9 cellular contexts compared by ENCODE assay signal in the genomic region with DNA sequence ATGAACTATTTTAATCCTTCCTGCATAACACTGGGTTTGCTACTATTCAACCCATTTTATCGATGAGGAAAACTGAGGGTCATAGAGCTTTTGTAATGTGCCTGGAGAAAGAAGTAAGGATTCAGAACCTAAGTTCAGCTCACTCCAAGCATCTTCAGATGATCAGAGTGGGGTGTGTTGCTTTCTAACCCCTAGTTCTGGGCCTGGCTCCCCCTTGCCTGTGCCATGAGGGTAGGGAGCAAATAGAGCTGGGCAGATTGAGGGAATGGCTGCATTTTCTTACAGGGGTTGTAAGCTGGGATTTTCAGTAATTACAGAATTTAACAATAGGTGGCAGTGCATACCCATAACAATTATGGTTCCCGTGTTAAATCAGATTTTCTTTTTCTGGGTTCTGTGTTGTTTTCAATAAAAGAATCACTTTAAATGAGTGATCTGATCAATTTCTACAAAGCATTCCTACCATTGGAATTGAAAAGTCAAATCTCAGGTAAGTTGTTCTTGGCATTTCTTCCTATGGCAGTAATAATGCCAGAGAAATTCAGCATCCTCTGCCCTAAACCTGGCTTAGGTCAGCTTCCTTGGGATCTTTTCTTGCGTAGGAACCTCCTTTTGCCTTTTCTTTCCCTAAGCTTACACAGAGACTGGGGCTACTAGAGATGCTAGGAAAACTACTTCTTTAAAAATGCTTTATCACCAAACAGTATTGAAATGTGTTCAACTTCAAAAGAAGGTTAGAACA. TPM values are rescaled to one million over a fixed set of nuclear protein-coding genes. Genes with fewer than 3 reads are reported as not detected.
DNase-seq lines count a peak whose midpoint lies in the region; TF ChIP-seq lines count a peak whose summit lies in the region.
"Had no signal": no experiment of that assay in that cellular context is flagged by ENCODE, and none has a peak within 500 bp of the region (broad histone marks: within the 10 kb centered on the region; RNA-seq: fewer than 3 reads in every experiment).

No MANE protein-coding gene starts in this region.

- peak; percentile 15 for DNase-seq in DMS153 treated with DMSO at 0.1 percent for 48 hours (lab: John Stamatoyannopoulos, UW; ENCODE audit: unreplicated experiment)
- DNase-seq in DMS153 (lab: John Stamatoyannopoulos, UW): no peak
- no peak for DNase-seq in H9
- DNase-seq in NCI-H69 (lab: John Stamatoyannopoulos, UW): peak; percentile 35
- peak; percentile 72 for DNase-seq in cerebellar cortex (ENCODE audit: low spot score)
- DNase-seq in mesenchymal stem cell: peak; percentile 60
- no peak for DNase-seq in activated CD4-positive, alpha-beta memory T cell treated with anti-CD3 and anti-CD28 coated beads, Interleukin-2, amount 10 ng/mL, durations not matched to agents 7 days and 5 days
- no peak for DNase-seq in middle frontal gyrus (ENCODE audit: extremely low spot score, low spot score)

- H3K23ac ChIP-seq in H9 (ENCODE audit: insufficient read length, low read depth, low read length) (no peak overlapping the region), mesenchymal stem cell (ENCODE audit: low read length in 2 of 2) (no peak overlapping the region)

- H3K4me1 ChIP-seq in H9 (ENCODE audit: insufficient read depth, low read length) (no peaks in the 10 kb centered on the region), mesenchymal stem cell (ENCODE audit: control insufficient read depth, insufficient read depth, low read depth, low read length) (peaks cover 12% of the 10 kb centered on the region)

- H3K27ac ChIP-seq in H9 (ENCODE audit: insufficient read length, low read depth, low read length) (no peak overlapping the region), mesenchymal stem cell (ENCODE audit: low read length, poor library complexity, severe bottlenecking) (no peak overlapping the region)
- H3K27ac ChIP-seq: BLaER1 had no signal

- no peak overlapping the region for H2AFZ ChIP-seq in H9 (ENCODE audit: low read length)
- no peak overlapping the region for H2AFZ ChIP-seq in mesenchymal stem cell (ENCODE audit: low read depth, low read length)

- H4K8ac ChIP-seq in H9 (replicated peaks; ENCODE audit: insufficient read length, low read depth, low read length): no peak overlapping the region
- no peak overlapping the region for H4K8ac ChIP-seq in mesenchymal stem cell (ENCODE audit: low read length)

- H3K27me3 ChIP-seq in H9 (ENCODE audit: insufficient read depth, low read length): no peaks in the 10 kb centered on the region
- no peaks in the 10 kb centered on the region for H3K27me3 ChIP-seq in mesenchymal stem cell (ENCODE audit: control insufficient read depth in 1 of 2, insufficient read depth in 1 of 2, low read length in 2 of 2)
- H3K27me3 ChIP-seq: BLaER1 had no signal

- H3K14ac ChIP-seq in H9 (ENCODE audit: insufficient read depth, low read length) (no peak overlapping the region), mesenchymal stem cell (ENCODE audit: low read length in 2 of 2) (no peak overlapping the region)

- no peak overlapping the region for H3K9ac ChIP-seq in H9 (ENCODE audit: extremely low read depth, insufficient read length, low read length)
- H3K9ac ChIP-seq in mesenchymal stem cell (ENCODE audit: low read length): no peak overlapping the region
- H3K9ac ChIP-seq: BLaER1 had no signal

- no peak overlapping the region for H2BK15ac ChIP-seq in H9 (ENCODE audit: low read depth, low read length)
- no peak overlapping the region for H2BK15ac ChIP-seq in mesenchymal stem cell (ENCODE audit: low read depth, poor library complexity, severe bottlenecking)

- no peak overlapping the region for H2AK5ac ChIP-seq in H9 (ENCODE audit: insufficient read length, low read length)
- no peak overlapping the region for H2AK5ac ChIP-seq in mesenchymal stem cell (ENCODE audit: low read length, severe bottlenecking)

- H2BK120ac ChIP-seq in H9 (ENCODE audit: low read depth, low read length, poor library complexity, severe bottlenecking): no peak overlapping the region
- no peak overlapping the region for H2BK120ac ChIP-seq in mesenchymal stem cell (ENCODE audit: low read depth, low read length)

- H3K27me3 Mint-ChIP-seq in H9 (ENCODE audit: low read depth): no peaks in the 10 kb centered on the region
- H3K27me3 Mint-ChIP-seq in activated CD4-positive, alpha-beta memory T cell treated with anti-CD3 and anti-CD28 coated beads, Interleukin-2, amount 10 ng/mL, durations not matched to agents 7 days and 5 days: peaks cover 27% of the 10 kb centered on the region

- peak; percentile 72 for TF ChIP-seq CTCF in H9 (conservative IDR thresholded peaks at IDR 0.05)

- H3K27ac Mint-ChIP-seq in H9: no peak overlapping the region
- H3K27ac Mint-ChIP-seq in activated CD4-positive, alpha-beta memory T cell treated with anti-CD3 and anti-CD28 coated beads, Interleukin-2, amount 10 ng/mL, durations not matched to agents 7 days and 5 days: no peak overlapping the region

- H3K4ac ChIP-seq in H9 (ENCODE audit: low read depth, low read length) (no peak overlapping the region), mesenchymal stem cell (ENCODE audit: low read depth in 1 of 2, low read length in 2 of 2) (peak overlapping the region in 1 of 2 experiments; percentile 46)

- no peak overlapping the region for H2BK20ac ChIP-seq in H9 (ENCODE audit: low read depth, low read length, poor library complexity, severe bottlenecking)

- H3K9me3 Mint-ChIP-seq in H9: no peaks in the 10 kb centered on the region
- H3K9me3 Mint-ChIP-seq in activated CD4-positive, alpha-beta memory T cell treated with anti-CD3 and anti-CD28 coated beads, Interleukin-2, amount 10 ng/mL, durations not matched to agents 7 days and 5 days: no peaks in the 10 kb centered on the region

- POLR2A ChIA-PET in activated CD4-positive, alpha-beta memory T cell treated with anti-CD3 and anti-CD28 coated beads, Interleukin-2, amount 10 ng/mL, durations not matched to agents 7 days and 5 days (lab: Charles Lee): no interaction called here

- H3K79me1 ChIP-seq in H9 (ENCODE audit: insufficient read depth, low read depth, low read length, poor library complexity, severe bottlenecking) (no peaks in the 10 kb centered on the region), mesenchymal stem cell (replicated peaks; ENCODE audit: low read length, poor library complexity, severe bottlenecking) (peaks cover 27% of the 10 kb centered on the region)

- H3K36me3 ChIP-seq in mesenchymal stem cell (ENCODE audit: control insufficient read depth in 1 of 2, insufficient read depth in 2 of 2, low read depth in 1 of 2, low read length in 2 of 2): peaks cover 5 to 21% of the 10 kb centered on the region in 2 experiments
- H3K36me3 ChIP-seq: BLaER1 had no signal

- H3K4me3 ChIP-seq in mesenchymal stem cell (ENCODE audit: insufficient read depth in 1 of 2, low read depth in 1 of 2, low read length in 2 of 2): no peak overlapping the region
- H3K4me3 ChIP-seq: BLaER1 had no signal

- no CpG with 5 or more reads among the region's 3 CpGs for WGBS in H9 (ENCODE audit: extremely low coverage, insufficient read length, low lambda C conversion rate)
- WGBS in mesenchymal stem cell: 100% methylated on average over 2 of the region's 3 CpGs

- H3K4me2 ChIP-seq in H9 (ENCODE audit: insufficient read depth, insufficient read length, low read length) (no peak overlapping the region), mesenchymal stem cell (ENCODE audit: low read length, poor library complexity, severe bottlenecking) (no peak overlapping the region)
- H3K4me2 ChIP-seq: BLaER1 had no signal

- H3K4me1 Mint-ChIP-seq in H9: peaks cover 14 to 15% of the 10 kb centered on the region in 2 experiments; a peak in 3 of 4 replicates
- no peaks in the 10 kb centered on the region for H3K4me1 Mint-ChIP-seq in activated CD4-positive, alpha-beta memory T cell treated with anti-CD3 and anti-CD28 coated beads, Interleukin-2, amount 10 ng/mL, durations not matched to agents 7 days and 5 days

- H3K23me2 ChIP-seq in H9 (ENCODE audit: insufficient read length, low read depth, low read length, poor library complexity, severe bottlenecking): no peaks in the 10 kb centered on the region

- no peak overlapping the region for H4K5ac ChIP-seq in H9 (ENCODE audit: insufficient read length, low read depth, low read length)

- H3K79me2 ChIP-seq in H9 (ENCODE audit: insufficient read depth, low read length): no peaks in the 10 kb centered on the region

- H2BK12ac ChIP-seq in H9 (ENCODE audit: insufficient read length, low read depth, low read length) (no peak overlapping the region), mesenchymal stem cell (ENCODE audit: low read length in 2 of 2) (peak overlapping the region in 1 of 2 experiments; percentile 88)

- peaks cover 0 to 12% (median 0%) of the 10 kb centered on the region in 3 experiments; a peak in 4 of 7 replicates for H3K36me3 Mint-ChIP-seq in H9 (ENCODE audit: insufficient read depth in 1 of 3, low read depth in 3 of 3)
- no peaks in the 10 kb centered on the region for H3K36me3 Mint-ChIP-seq in activated CD4-positive, alpha-beta memory T cell treated with anti-CD3 and anti-CD28 coated beads, Interleukin-2, amount 10 ng/mL, durations not matched to agents 7 days and 5 days (ENCODE audit: low read depth)

- H3K4me3 Mint-ChIP-seq in H9: no peak overlapping the region
- H3K4me3 Mint-ChIP-seq in activated CD4-positive, alpha-beta memory T cell treated with anti-CD3 and anti-CD28 coated beads, Interleukin-2, amount 10 ng/mL, durations not matched to agents 7 days and 5 days: no peak overlapping the region

- no peaks in the 10 kb centered on the region for H4K20me1 ChIP-seq in H9 (ENCODE audit: control insufficient read depth, insufficient read depth, insufficient read length)
- H4K20me1 ChIP-seq: BLaER1 had no signal

- H3K18ac ChIP-seq in H9 (ENCODE audit: insufficient read length, low read depth, low read length) (no peak overlapping the region), mesenchymal stem cell (ENCODE audit: low read depth in 1 of 2, low read length in 2 of 2) (peak overlapping the region in 1 of 2 experiments; percentile 95)

- no peak overlapping the region for H3K56ac ChIP-seq in H9 (ENCODE audit: insufficient read length, low read depth, low read length)

- no peaks in the 10 kb centered on the region for H3K9me3 ChIP-seq in H9 (ENCODE audit: control insufficient read depth, low read depth, low read length)
- H3K9me3 ChIP-seq in mesenchymal stem cell (ENCODE audit: control insufficient read depth, low read length): no peaks in the 10 kb centered on the region
- H3K9me3 ChIP-seq: BLaER1 had no signal

- CTCF ChIA-PET in activated CD4-positive, alpha-beta memory T cell treated with anti-CD3 and anti-CD28 coated beads, Interleukin-2, amount 10 ng/mL, durations not matched to agents 7 days and 5 days (lab: Charles Lee): interaction anchor here (0.7 to 6.1 kb wide), 19 partner anchors 10 to 602 kb away, joined by 3 to 84 read pairs (median 5); partner anchors contain the start of gene IL12A

- H4K91ac ChIP-seq in H9 (ENCODE audit: insufficient read length, low read depth, low read length) (no peak overlapping the region), mesenchymal stem cell (ENCODE audit: low read length) (peak overlapping the region; percentile 82)

- H2BK5ac ChIP-seq in H9 (ENCODE audit: insufficient read length, low read length): no peak overlapping the region
- no peak overlapping the region for H2BK5ac ChIP-seq in mesenchymal stem cell (ENCODE audit: low read depth, low read length, poor library complexity, severe bottlenecking)

- H3T11ph ChIP-seq in H9 (ENCODE audit: low read length): no peak overlapping the region

RNA-seq across cellular contexts. Expression of gene SCHIP1, which starts 45.2 kb away (rescaled TPM):
- 2.0 and 2.3 TPM in 2 replicates for total RNA-seq in H9 (2021)
- polyA plus RNA-seq in mesenchymal stem cell (2013, experiment 1 of 2): 7.2 TPM
- polyA plus RNA-seq in mesenchymal stem cell (2013, experiment 2 of 2): 7.2 TPM
- under 1 TPM in 1 of 2 experiments, not detected in 1; 0.43 TPM for total RNA-seq in activated CD4-positive, alpha-beta memory T cell treated with anti-CD3 and anti-CD28 coated beads, Interleukin-2, amount 10 ng/mL, durations not matched to agents 7 days and 5 days

Comparison
In these comparisons a context has a peak if more than half of its experiments do, and no peak if none do; other contexts are left out.
1. DNase-seq: peak in DMS153 treated with DMSO at 0.1 percent for 48 hours (single experiment), NCI-H69 (single experiment), cerebellar cortex (single experiment) and mesenchymal stem cell (single experiment); none in DMS153 (single experiment), H9 (single experiment), activated CD4-positive, alpha-beta memory T cell treated with anti-CD3 and anti-CD28 coated beads, Interleukin-2, amount 10 ng/mL, durations not matched to agents 7 days and 5 days (single experiment) and middle frontal gyrus (single experiment).